In genomic region chr17:78397681-78398101, GRCh38 we compare ENCODE assay signal across 12 cellular contexts. TPM values are rescaled to one million over a fixed set of nuclear protein-coding genes. Genes with fewer than 3 reads are reported as not detected.
DNase-seq lines count a peak whose midpoint lies in the region; ATAC-seq and TF ChIP-seq lines count a peak whose summit lies in the region.
"Had no signal": no experiment of that assay in that cellular context is flagged by ENCODE, and none has a peak within 500 bp of the region (broad histone marks: within the 10 kb centered on the region; RNA-seq: fewer than 3 reads in every experiment).

No MANE protein-coding gene starts in this region.

- no peak overlapping the region for H3K56ac ChIP-seq in H9 (ENCODE audit: insufficient read length, low read depth, low read length)

- H3K9me3 ChIP-seq in H9 (ENCODE audit: control insufficient read depth, low read depth, low read length) = no peaks in the 10 kb centered on the region
- no peaks in the 10 kb centered on the region for H3K9me3 ChIP-seq in cardiac muscle cell (ENCODE audit: low read depth)
- H3K9me3 ChIP-seq in sigmoid colon = no peaks in the 10 kb centered on the region
- H3K9me3 ChIP-seq: neutrophil had no signal

- H3K4me3 ChIP-seq in cardiac muscle cell (no peak overlapping the region), sigmoid colon (no peak overlapping the region)

- H3K9me3 Mint-ChIP-seq in H9 = no peaks in the 10 kb centered on the region
- H3K9me3 Mint-ChIP-seq: CD4-positive, alpha-beta T cell had no signal

- H3K27me3 ChIP-seq in H9 (ENCODE audit: insufficient read depth, low read length) (no peaks in the 10 kb centered on the region), cardiac muscle cell (no peaks in the 10 kb centered on the region), sigmoid colon (no peaks in the 10 kb centered on the region)
- H3K27me3 ChIP-seq: neutrophil had no signal

- no peak overlapping the region for H3K27ac ChIP-seq in H9 (ENCODE audit: insufficient read length, low read depth, low read length)
- H3K27ac ChIP-seq in cardiac muscle cell = peak overlapping the region; percentile 92
- peak overlapping the region in 3 of 4 donors; percentile 47 to 72 (median 63) for H3K27ac ChIP-seq in sigmoid colon
- H3K27ac ChIP-seq: neutrophil had no signal

- no peak overlapping the region for H2BK20ac ChIP-seq in H9 (ENCODE audit: low read depth, low read length, poor library complexity, severe bottlenecking)

- TF ChIP-seq EP300 in sigmoid colon (IDR thresholded peaks at IDR 0.05) = no peak

- no peak overlapping the region for H3K9ac ChIP-seq in H9 (ENCODE audit: extremely low read depth, insufficient read length, low read length)

- H2BK15ac ChIP-seq in H9 (ENCODE audit: low read depth, low read length) = no peak overlapping the region

- H2AK5ac ChIP-seq in H9 (ENCODE audit: insufficient read length, low read length) = no peak overlapping the region

- no peaks in the 10 kb centered on the region for H3K23me2 ChIP-seq in H9 (ENCODE audit: insufficient read length, low read depth, low read length, poor library complexity, severe bottlenecking)

- H3K36me3 ChIP-seq in cardiac muscle cell = peaks cover 25% of the 10 kb centered on the region
- peaks cover 23 to 66% (median 45%) of the 10 kb centered on the region in 4 donors for H3K36me3 ChIP-seq in sigmoid colon

- H3K4me1 ChIP-seq in H9 (ENCODE audit: insufficient read depth, low read length) (no peaks in the 10 kb centered on the region), cardiac muscle cell (ENCODE audit: low read depth) (peaks cover 4% of the 10 kb centered on the region), sigmoid colon (peaks cover 0 to 37% (median 21%) of the 10 kb centered on the region in 4 donors)

- intact Hi-C loops in sigmoid colon (cut with DNase I) = no loop called here

- H3K36me3 Mint-ChIP-seq in H9 (ENCODE audit: insufficient read depth in 1 of 3, low read depth in 3 of 3) = peaks cover 50 to 86% (median 78%) of the 10 kb centered on the region in 3 experiments; a peak in 6 of 7 replicates

- H4K20me1 ChIP-seq in H9 (ENCODE audit: control insufficient read depth, insufficient read depth, insufficient read length) = peaks cover 3% of the 10 kb centered on the region

- no peak overlapping the region for H2BK12ac ChIP-seq in H9 (ENCODE audit: insufficient read length, low read depth, low read length)

- peaks cover 0 to 7% of the 10 kb centered on the region in 2 experiments; a peak in 1 of 4 replicates for H3K4me1 Mint-ChIP-seq in H9

- no CpG with 5 or more reads among the region's 13 CpGs for WGBS in H9 (ENCODE audit: extremely low coverage, insufficient read length, low lambda C conversion rate)
- WGBS in sigmoid colon, 2 donors = 73 to 91% methylated on average over 13 of the region's 13 CpGs

- H3K4me2 ChIP-seq in H9 (ENCODE audit: insufficient read depth, insufficient read length, low read length) = no peak overlapping the region

- peaks cover 8% of the 10 kb centered on the region; the same call in 1 of the 2 replicates for H3K79me2 ChIP-seq in H9 (ENCODE audit: insufficient read depth, low read length)

- H2BK5ac ChIP-seq in H9 (ENCODE audit: insufficient read length, low read length) = no peak overlapping the region

- H3K23ac ChIP-seq in H9 (ENCODE audit: insufficient read length, low read depth, low read length) = no peak overlapping the region

- TF ChIP-seq CTCF in H9 (conservative IDR thresholded peaks at IDR 0.05) (no peak), cardiac muscle cell (IDR thresholded peaks at IDR 0.05; ENCODE audit: low read depth, low read length) (no peak), sigmoid colon (IDR thresholded peaks at IDR 0.05) (no peak)

- TF ChIP-seq POLR2A in sigmoid colon (IDR thresholded peaks at IDR 0.05) = no peak

- ATAC-seq in GM21367 (IDR thresholded peaks at IDR 0.05; ENCODE audit: unreplicated experiment) = no peak

- H3K4ac ChIP-seq in H9 (ENCODE audit: low read depth, low read length) = no peak overlapping the region

- no peak overlapping the region for H3T11ph ChIP-seq in H9 (ENCODE audit: low read length)

- H4K91ac ChIP-seq in H9 (ENCODE audit: insufficient read length, low read depth, low read length) = no peak overlapping the region

- no peak overlapping the region for H3K14ac ChIP-seq in H9 (ENCODE audit: insufficient read depth, low read length)

- DNase-seq in H9 (no peak), amniotic stem cell (lab: John Stamatoyannopoulos, UW) (peak; percentile 20), cardiac muscle cell (ENCODE audit: low read depth in 1 of 2, low spot score in 1 of 2) (peak; percentile 49 to 79), sigmoid colon (no peak), NCI-H128 (lab: John Stamatoyannopoulos, UW; ENCODE audit: unreplicated experiment) (no peak), UCSD-AML1 (lab: John Stamatoyannopoulos, UW; ENCODE audit: unreplicated experiment) (no peak), NCI-H2171 treated with DMSO at 0.1 percent for 48 hours (lab: John Stamatoyannopoulos, UW) (no peak)
- DNase-seq: activated CD8-positive, alpha-beta memory T cell treated with anti-CD3 and anti-CD28 coated beads, Interleukin-2, amount 50 U/mL, for 48 hours; CD4-positive, alpha-beta T cell; NCI-H446 treated with DMSO at 0.1 percent for 48 hours had no signal

- H3K79me1 ChIP-seq in H9 (ENCODE audit: insufficient read depth, low read depth, low read length, poor library complexity, severe bottlenecking) = no peaks in the 10 kb centered on the region

- no peak overlapping the region for H4K8ac ChIP-seq in H9 (replicated peaks; ENCODE audit: insufficient read length, low read depth, low read length)

- H4K5ac ChIP-seq in H9 (ENCODE audit: insufficient read length, low read depth, low read length) = no peak overlapping the region

- no peaks in the 10 kb centered on the region for H3K27me3 Mint-ChIP-seq in H9 (ENCODE audit: low read depth)
- H3K27me3 Mint-ChIP-seq: CD4-positive, alpha-beta T cell had no signal

- peak overlapping the region in 2 of 3 experiments; percentile 5 to 52; a peak in 2 of 7 replicates for H3K27ac Mint-ChIP-seq in H9
- H3K27ac Mint-ChIP-seq: CD4-positive, alpha-beta T cell had no signal

- H2BK120ac ChIP-seq in H9 (ENCODE audit: low read depth, low read length, poor library complexity, severe bottlenecking) = no peak overlapping the region

- no peak overlapping the region for H2AFZ ChIP-seq in H9 (ENCODE audit: low read length)

- no peak overlapping the region for H3K18ac ChIP-seq in H9 (ENCODE audit: insufficient read length, low read depth, low read length)

- no peak overlapping the region for H3K4me3 Mint-ChIP-seq in H9
- H3K4me3 Mint-ChIP-seq: CD4-positive, alpha-beta T cell had no signal

RNA-seq across cellular contexts. Expression of gene PGS1, which starts 19.2 kb away (rescaled TPM):
- total RNA-seq in H9 (2021) = 41.8 and 45.7 TPM in 2 replicates
- 52.5 and 64.7 TPM in 2 replicates for total RNA-seq in cardiac muscle cell
- 46.7 and 50.7 TPM in 2 replicates for polyA plus RNA-seq in cardiac muscle cell
- total RNA-seq in sigmoid colon = 10 to 100 TPM; 20.0 to 36.3 (median 29.0) TPM
- polyA plus RNA-seq in sigmoid colon = 10 to 100 TPM in 2 of 3 donors, 1 to 10 TPM in 1; 9.9 to 36.9 (median 16.8) TPM

RNA-seq across cellular contexts. Expression of gene SOCS3, which starts 37.8 kb away (rescaled TPM):
- total RNA-seq in H9 (2021) = 9.5 and 9.6 TPM in 2 replicates
- 51.7 and 59.0 TPM in 2 replicates for total RNA-seq in cardiac muscle cell
- 33.3 and 45.5 TPM in 2 replicates for polyA plus RNA-seq in cardiac muscle cell
- total RNA-seq in sigmoid colon = 100 to 1,000 TPM in 2 of 4 donors, 10 to 100 TPM in 2; 10.3 to 499 (median 82.9) TPM
- 10 to 100 TPM; 11.1 to 64.5 (median 28.2) TPM for polyA plus RNA-seq in sigmoid colon

Comparison
In these comparisons a context has a peak if more than half of its experiments do, and no peak if none do; other contexts are left out.
1. DNase-seq: peak in amniotic stem cell (single experiment) and cardiac muscle cell (2 of 2); none in H9 (single experiment), sigmoid colon (single experiment), NCI-H128 (single experiment), UCSD-AML1 (single experiment) and NCI-H2171 treated with DMSO at 0.1 percent for 48 hours (single experiment).